16 cellular contexts compared by ENCODE assay signal in genomic region chr5:153122416-153122815, GRCh38.
DNase-seq lines count a peak whose midpoint lies in the region; FAIRE-seq and TF ChIP-seq lines count a peak whose summit lies in the region.
"Had no signal": no experiment of that assay in that cellular context is flagged by ENCODE, and none has a peak within 500 bp of the region (broad histone marks: within the 10 kb centered on the region; RNA-seq: fewer than 3 reads in every experiment).

No MANE protein-coding gene starts in this region.

- FAIRE-seq in RCC 7860 (lab: Jason Lieb, UNC), result no peak

- no peak for TF ChIP-seq CTCF in foreskin fibroblast (IDR thresholded peaks at IDR 0.05; ENCODE audit: low read depth, low read length)

- no peak overlapping the region for H3K4me3 ChIP-seq in foreskin fibroblast (ENCODE audit: low read depth in 1 of 2, low read length in 2 of 2)

- DNase-seq in NCI-H128 (lab: John Stamatoyannopoulos, UW; ENCODE audit: unreplicated experiment) (peak; percentile 75), NCI-H2107 (lab: John Stamatoyannopoulos, UW) (peak; percentile 35), NCI-H748 (lab: John Stamatoyannopoulos, UW; ENCODE audit: unreplicated experiment) (peak; percentile 99), RCC 7860 (ENCODE audit: low spot score) (no peak), HT-29 (ENCODE audit: low spot score) (no peak), NOMO-1 (lab: John Stamatoyannopoulos, UW; ENCODE audit: unreplicated experiment in 2 of 2) (no peak), foreskin fibroblast (no peak)
- DNase-seq: activated CD4-positive, alpha-beta T cell treated with anti-CD3 and anti-CD28 coated beads, Interleukin-2, amount 10 ng/mL, durations not matched to agents 7 days and 5 days; activated naive CD8-positive, alpha-beta T cell treated with anti-CD3 and anti-CD28 coated beads, Interleukin-2, amount 10 ng/mL, durations not matched to agents 7 days and 5 days; AML-193; Caco-2; effector memory CD4-positive, alpha-beta T cell; IMR-90; kidney glomerular epithelial cell; OCI-M1; right cardiac atrium had no signal

Comparison
In these comparisons a context has a peak if more than half of its experiments do, and no peak if none do; other contexts are left out.
1. DNase-seq: peak in NCI-H128 (single experiment), NCI-H2107 (single experiment) and NCI-H748 (single experiment); none in RCC 7860 (single experiment), HT-29 (single experiment), NOMO-1 (0 of 2) and foreskin fibroblast (0 of 2).